Comparison of ENCODE assay signal across 19 cellular contexts in genomic region chr6:118720125-118720473, GRCh38.
DNase-seq lines count a peak whose midpoint lies in the region; TF ChIP-seq lines count a peak whose summit lies in the region.
"Had no signal": no experiment of that assay in that cellular context is flagged by ENCODE, and none has a peak within 500 bp of the region (broad histone marks: within the 10 kb centered on the region; RNA-seq: fewer than 3 reads in every experiment).

No MANE protein-coding gene starts in this region.

- no peak overlapping the region for H3K9ac ChIP-seq in Karpas-422 (ENCODE audit: low read length)

- H3K4me2 ChIP-seq in Karpas-422 (ENCODE audit: low read depth, low read length, poor library complexity, severe bottlenecking), result peak overlapping the region; percentile 52
- H3K4me2 ChIP-seq: GM23338 had no signal

- TF ChIP-seq CTCF in spleen (IDR thresholded peaks at IDR 0.05 in 8 of 11, conservative IDR thresholded peaks at IDR 0.05 in 3 of 11), result no peak

- CTCF ChIA-PET in activated CD4-positive, alpha-beta memory T cell treated with anti-CD3 and anti-CD28 coated beads for 36 hours (lab: Charles Lee), result interaction anchor here (1.5 kb wide), 1 partner anchor 10 kb away, joined by 4 read pairs; no protein-coding TSS in a partner anchor
- CTCF ChIA-PET in activated CD4-positive, alpha-beta memory T cell treated with anti-CD3 and anti-CD28 coated beads, Interleukin-2, amount 10 ng/mL, durations not matched to agents 7 days and 5 days (lab: Charles Lee), result no interaction called here

- no peaks in the 10 kb centered on the region for H3K27me3 Mint-ChIP-seq in activated CD4-positive, alpha-beta memory T cell treated with anti-CD3 and anti-CD28 coated beads for 36 hours
- H3K27me3 Mint-ChIP-seq in activated CD4-positive, alpha-beta memory T cell treated with anti-CD3 and anti-CD28 coated beads, Interleukin-2, amount 10 ng/mL, durations not matched to agents 7 days and 5 days, result no peaks in the 10 kb centered on the region
- H3K27me3 Mint-ChIP-seq in activated naive CD8-positive, alpha-beta T cell, result no peaks in the 10 kb centered on the region

- H2AFZ ChIP-seq in Karpas-422 (ENCODE audit: low read length), result no peak overlapping the region
- H2AFZ ChIP-seq: GM23338 had no signal

- H3K36me3 Mint-ChIP-seq in activated CD4-positive, alpha-beta memory T cell treated with anti-CD3 and anti-CD28 coated beads for 36 hours, result no peaks in the 10 kb centered on the region
- H3K36me3 Mint-ChIP-seq in activated CD4-positive, alpha-beta memory T cell treated with anti-CD3 and anti-CD28 coated beads, Interleukin-2, amount 10 ng/mL, durations not matched to agents 7 days and 5 days (ENCODE audit: low read depth), result no peaks in the 10 kb centered on the region
- no peaks in the 10 kb centered on the region for H3K36me3 Mint-ChIP-seq in activated naive CD8-positive, alpha-beta T cell
- H3K36me3 Mint-ChIP-seq: mesothelial cell of epicardium had no signal

- H3K4me1 ChIP-seq in Karpas-422 (ENCODE audit: low read length) (peaks cover 40% of the 10 kb centered on the region), spleen (peaks cover 0 to 62% (median 32%) of the 10 kb centered on the region in 6 donors)
- H3K4me1 ChIP-seq: adrenal gland had no signal

- H3K9me2 ChIP-seq in Karpas-422 (replicated peaks; ENCODE audit: insufficient read depth, low read length), result no peaks in the 10 kb centered on the region

- intact Hi-C loops in activated CD4-positive, alpha-beta memory T cell treated with anti-CD3 and anti-CD28 coated beads for 36 hours (cut with micrococcal nuclease), result no loop called here
- intact Hi-C loops in spleen (cut with DNase I; ENCODE audit: low total_unique reads), result no loop called here

- H3K27ac ChIP-seq in Karpas-422 (ENCODE audit: low read length), result peak overlapping the region; percentile 59
- peak overlapping the region in 5 of 8 donors; percentile 33 to 83 (median 67) for H3K27ac ChIP-seq in spleen
- H3K27ac ChIP-seq: adrenal gland, C4-2B, WERI-Rb-1 had no signal

- POLR2A ChIA-PET in activated CD4-positive, alpha-beta memory T cell treated with anti-CD3 and anti-CD28 coated beads for 36 hours (lab: Charles Lee), result interaction anchor here (0.7 to 1.7 kb wide), 2 partner anchors 8 to 10 kb away, joined by 3 to 7 read pairs; no protein-coding TSS in a partner anchor
- POLR2A ChIA-PET in activated CD4-positive, alpha-beta memory T cell treated with anti-CD3 and anti-CD28 coated beads, Interleukin-2, amount 10 ng/mL, durations not matched to agents 7 days and 5 days (lab: Charles Lee), result interaction anchor here (1.2 kb wide), 1 partner anchor 8 kb away, joined by 3 read pairs; no protein-coding TSS in a partner anchor

- H3K36me3 ChIP-seq in Karpas-422 (ENCODE audit: insufficient read depth, low read length) (no peaks in the 10 kb centered on the region), spleen (no peaks in the 10 kb centered on the region)
- H3K36me3 ChIP-seq: adrenal gland, WERI-Rb-1 had no signal

- no peak for DNase-seq in activated CD4-positive, alpha-beta memory T cell treated with anti-CD3 and anti-CD28 coated beads for 36 hours
- DNase-seq in activated CD4-positive, alpha-beta memory T cell treated with anti-CD3 and anti-CD28 coated beads, Interleukin-2, amount 10 ng/mL, durations not matched to agents 7 days and 5 days, result no peak
- DNase-seq in Karpas-422 (no peak), spleen (no peak), medulla oblongata (ENCODE audit: extremely low spot score) (no peak), NCI-H1048 (lab: John Stamatoyannopoulos, UW) (no peak), NCI-H2196 treated with DMSO at 0.1 percent for 48 hours (lab: John Stamatoyannopoulos, UW; ENCODE audit: unreplicated experiment) (no peak)
- DNase-seq: adrenal gland; DMS53; erythroblast; NCI-H187; NCI-H226; stimulated activated CD4-positive, alpha-beta T cell treated with anti-CD3 and anti-CD28 coated beads, Interleukin-12 subunit alpha, Interleukin-12 subunit beta, amount 100 ng/mL, for 4 hours; trophoblast cell; WERI-Rb-1 had no signal

- H3K4me3 ChIP-seq in Karpas-422 (ENCODE audit: low read length), result no peak overlapping the region
- H3K4me3 ChIP-seq in spleen, result no peak overlapping the region
- H3K4me3 ChIP-seq: adrenal gland, GM23338 had no signal

- peak overlapping the region; percentile 7 for H3K4me3 Mint-ChIP-seq in activated CD4-positive, alpha-beta memory T cell treated with anti-CD3 and anti-CD28 coated beads for 36 hours
- no peak overlapping the region for H3K4me3 Mint-ChIP-seq in activated CD4-positive, alpha-beta memory T cell treated with anti-CD3 and anti-CD28 coated beads, Interleukin-2, amount 10 ng/mL, durations not matched to agents 7 days and 5 days
- H3K4me3 Mint-ChIP-seq in activated naive CD8-positive, alpha-beta T cell, result peak overlapping the region; percentile 66
- H3K4me3 Mint-ChIP-seq: GM23338, mesothelial cell of epicardium had no signal

- H3K79me2 ChIP-seq in Karpas-422 (ENCODE audit: low read length), result no peaks in the 10 kb centered on the region

- H3K9me3 ChIP-seq in Karpas-422 (ENCODE audit: low read length), result no peaks in the 10 kb centered on the region
- H3K9me3 ChIP-seq in spleen, result no peaks in the 10 kb centered on the region
- H3K9me3 ChIP-seq: adrenal gland had no signal

- peaks cover 47% of the 10 kb centered on the region for H3K4me1 Mint-ChIP-seq in activated CD4-positive, alpha-beta memory T cell treated with anti-CD3 and anti-CD28 coated beads for 36 hours (ENCODE audit: low read depth)
- H3K4me1 Mint-ChIP-seq in activated CD4-positive, alpha-beta memory T cell treated with anti-CD3 and anti-CD28 coated beads, Interleukin-2, amount 10 ng/mL, durations not matched to agents 7 days and 5 days, result peaks cover 27% of the 10 kb centered on the region
- H3K4me1 Mint-ChIP-seq in activated naive CD8-positive, alpha-beta T cell (ENCODE audit: low read depth), result peaks cover 74% of the 10 kb centered on the region
- H3K4me1 Mint-ChIP-seq: GM23338 had no signal

- no peaks in the 10 kb centered on the region for H3K9me3 Mint-ChIP-seq in activated CD4-positive, alpha-beta memory T cell treated with anti-CD3 and anti-CD28 coated beads for 36 hours
- H3K9me3 Mint-ChIP-seq in activated CD4-positive, alpha-beta memory T cell treated with anti-CD3 and anti-CD28 coated beads, Interleukin-2, amount 10 ng/mL, durations not matched to agents 7 days and 5 days, result no peaks in the 10 kb centered on the region
- H3K9me3 Mint-ChIP-seq in activated naive CD8-positive, alpha-beta T cell (ENCODE audit: low read depth), result no peaks in the 10 kb centered on the region
- H3K9me3 Mint-ChIP-seq: GM23338, mesothelial cell of epicardium had no signal

- H3K27me3 ChIP-seq in Karpas-422 (ENCODE audit: low read length) (no peaks in the 10 kb centered on the region), spleen (replicated peaks in 1 of 7) (no peaks in the 10 kb centered on the region)
- H3K27me3 ChIP-seq: adrenal gland had no signal

- H3K27ac Mint-ChIP-seq in activated CD4-positive, alpha-beta memory T cell treated with anti-CD3 and anti-CD28 coated beads for 36 hours, result no peak overlapping the region
- no peak overlapping the region for H3K27ac Mint-ChIP-seq in activated CD4-positive, alpha-beta memory T cell treated with anti-CD3 and anti-CD28 coated beads, Interleukin-2, amount 10 ng/mL, durations not matched to agents 7 days and 5 days
- H3K27ac Mint-ChIP-seq in activated naive CD8-positive, alpha-beta T cell, result peak overlapping the region; percentile 97

- TF ChIP-seq POLR2A in spleen (IDR thresholded peaks at IDR 0.05), result no peak

- H4K20me1 ChIP-seq in Karpas-422 (ENCODE audit: insufficient read depth, low read depth, low read length), result no peaks in the 10 kb centered on the region
